Comparison of ENCODE assay signal across 2 cellular contexts in the genomic region with DNA sequence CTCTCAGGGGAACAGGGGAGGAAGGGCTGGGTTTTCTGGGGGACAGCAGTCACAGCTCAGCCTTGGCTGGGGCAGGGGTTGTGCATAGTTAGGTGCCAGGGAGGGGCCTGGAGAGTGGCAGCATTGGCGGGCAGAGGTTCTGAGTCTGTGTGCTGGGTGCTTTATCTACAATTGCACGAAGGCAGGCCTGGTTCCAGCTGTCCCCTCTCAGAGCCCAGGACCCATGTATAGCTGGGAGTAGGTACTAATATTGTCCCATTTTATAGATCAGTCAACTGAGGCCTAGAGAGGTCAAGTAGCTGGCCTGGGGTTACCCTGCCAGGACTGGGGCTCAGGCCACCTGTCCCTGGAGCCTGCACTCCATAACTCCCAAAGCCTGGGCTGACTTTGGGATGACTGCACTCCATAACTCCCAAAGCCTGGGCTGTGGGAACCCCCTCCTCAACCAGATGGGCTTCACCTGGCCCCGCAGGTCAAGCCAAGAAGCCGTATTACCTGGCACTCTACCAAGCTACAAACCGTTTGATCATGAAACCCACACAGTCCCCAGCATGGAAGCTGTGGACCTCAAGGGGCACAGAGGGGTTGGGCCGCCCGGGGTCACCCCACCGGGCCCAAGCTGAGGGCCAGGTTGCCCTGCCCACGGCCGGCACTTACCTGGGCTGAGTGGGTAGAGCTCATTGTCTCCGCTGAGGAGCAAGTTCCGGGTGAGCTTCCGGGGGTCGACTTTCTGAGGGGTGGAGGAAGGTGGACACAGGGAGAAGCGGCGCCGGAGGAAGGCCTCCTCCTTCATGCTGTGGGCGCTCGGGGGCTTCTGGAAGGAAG.
A peak's percentile ranks its signal among the peaks of the same experiment; 100 is the strongest.
TF ChIP-seq lines count a peak whose summit lies in the region.

No MANE protein-coding gene starts in this region.

TF ChIP-seq in K562, 482 proteins besides CTCF, POLR2A, EP300 and RAD21:
- TF ChIP-seq ARID2 (IDR thresholded peaks at IDR 0.05) (no peak), ESRRA (IDR thresholded peaks at IDR 0.05; ENCODE audit: borderline replicate concordance, low read depth) (peak; percentile 72), CUX1 (CRISPR knock-in tag; IDR thresholded peaks at IDR 0.05) (no peak), ZNF134 (CRISPR knock-in tag; conservative IDR thresholded peaks at IDR 0.05) (no peak), ZFP30 (CRISPR knock-in tag; IDR thresholded peaks at IDR 0.05; ENCODE audit: borderline replicate concordance) (no peak)
- TF ChIP-seq, protein P1, sequence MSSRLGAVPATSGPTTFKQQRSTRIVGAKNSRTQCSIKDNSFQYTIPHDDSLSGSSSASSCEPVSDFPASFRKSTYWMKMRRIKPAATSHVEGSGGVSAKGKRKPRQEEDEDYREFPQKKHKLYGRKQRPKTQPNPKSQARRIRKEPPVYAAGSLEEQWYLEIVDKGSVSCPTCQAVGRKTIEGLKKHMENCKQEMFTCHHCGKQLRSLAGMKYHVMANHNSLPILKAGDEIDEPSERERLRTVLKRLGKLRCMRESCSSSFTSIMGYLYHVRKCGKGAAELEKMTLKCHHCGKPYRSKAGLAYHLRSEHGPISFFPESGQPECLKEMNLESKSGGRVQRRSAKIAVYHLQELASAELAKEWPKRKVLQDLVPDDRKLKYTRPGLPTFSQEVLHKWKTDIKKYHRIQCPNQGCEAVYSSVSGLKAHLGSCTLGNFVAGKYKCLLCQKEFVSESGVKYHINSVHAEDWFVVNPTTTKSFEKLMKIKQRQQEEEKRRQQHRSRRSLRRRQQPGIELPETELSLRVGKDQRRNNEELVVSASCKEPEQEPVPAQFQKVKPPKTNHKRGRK (tag; IDR thresholded peaks at IDR 0.05): no peak

TF ChIP-seq in SK-N-SH treated with all-trans-retinoic acid at 6 μM for 48 hours, 23 proteins besides CTCF, POLR2A, EP300 and RAD21:
- TF ChIP-seq PPARA (CRISPR knock-in tag; IDR thresholded peaks at IDR 0.05; ENCODE audit: borderline replicate concordance) (no peak), GLIS3 (CRISPR knock-in tag; IDR thresholded peaks at IDR 0.05) (no peak), RARB (CRISPR knock-in tag; IDR thresholded peaks at IDR 0.05) (no peak), CREB5 (CRISPR knock-in tag; IDR thresholded peaks at IDR 0.05; ENCODE audit: low read depth) (no peak), CSRNP3 (CRISPR knock-in tag; IDR thresholded peaks at IDR 0.05) (no peak), ARNTL (CRISPR knock-in tag; IDR thresholded peaks at IDR 0.05; ENCODE audit: borderline replicate concordance, low read depth) (no peak), TOX (CRISPR knock-in tag; IDR thresholded peaks at IDR 0.05; ENCODE audit: borderline replicate concordance) (no peak), ISL1 (CRISPR knock-in tag; IDR thresholded peaks at IDR 0.05) (no peak), ZNF565 (CRISPR knock-in tag; conservative IDR thresholded peaks at IDR 0.05; ENCODE audit: low read depth) (no peak), SNAI2 (CRISPR knock-in tag; IDR thresholded peaks at IDR 0.05) (no peak), TCF4 (CRISPR knock-in tag; IDR thresholded peaks at IDR 0.05; ENCODE audit: borderline replicate concordance) (no peak), ZC3H10 (CRISPR knock-in tag; IDR thresholded peaks at IDR 0.05) (no peak), OSR1 (CRISPR knock-in tag; IDR thresholded peaks at IDR 0.05) (no peak), ZFP30 (CRISPR knock-in tag; IDR thresholded peaks at IDR 0.05) (no peak)
- TF ChIP-seq, protein P2, sequence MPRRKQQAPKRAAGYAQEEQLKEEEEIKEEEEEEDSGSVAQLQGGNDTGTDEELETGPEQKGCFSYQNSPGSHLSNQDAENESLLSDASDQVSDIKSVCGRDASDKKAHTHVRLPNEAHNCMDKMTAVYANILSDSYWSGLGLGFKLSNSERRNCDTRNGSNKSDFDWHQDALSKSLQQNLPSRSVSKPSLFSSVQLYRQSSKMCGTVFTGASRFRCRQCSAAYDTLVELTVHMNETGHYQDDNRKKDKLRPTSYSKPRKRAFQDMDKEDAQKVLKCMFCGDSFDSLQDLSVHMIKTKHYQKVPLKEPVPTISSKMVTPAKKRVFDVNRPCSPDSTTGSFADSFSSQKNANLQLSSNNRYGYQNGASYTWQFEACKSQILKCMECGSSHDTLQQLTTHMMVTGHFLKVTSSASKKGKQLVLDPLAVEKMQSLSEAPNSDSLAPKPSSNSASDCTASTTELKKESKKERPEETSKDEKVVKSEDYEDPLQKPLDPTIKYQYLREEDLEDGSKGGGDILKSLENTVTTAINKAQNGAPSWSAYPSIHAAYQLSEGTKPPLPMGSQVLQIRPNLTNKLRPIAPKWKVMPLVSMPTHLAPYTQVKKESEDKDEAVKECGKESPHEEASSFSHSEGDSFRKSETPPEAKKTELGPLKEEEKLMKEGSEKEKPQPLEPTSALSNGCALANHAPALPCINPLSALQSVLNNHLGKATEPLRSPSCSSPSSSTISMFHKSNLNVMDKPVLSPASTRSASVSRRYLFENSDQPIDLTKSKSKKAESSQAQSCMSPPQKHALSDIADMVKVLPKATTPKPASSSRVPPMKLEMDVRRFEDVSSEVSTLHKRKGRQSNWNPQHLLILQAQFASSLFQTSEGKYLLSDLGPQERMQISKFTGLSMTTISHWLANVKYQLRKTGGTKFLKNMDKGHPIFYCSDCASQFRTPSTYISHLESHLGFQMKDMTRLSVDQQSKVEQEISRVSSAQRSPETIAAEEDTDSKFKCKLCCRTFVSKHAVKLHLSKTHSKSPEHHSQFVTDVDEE (CRISPR knock-in tag; IDR thresholded peaks at IDR 0.05): no peak
